Comparison of ENCODE assay signal across 26 cellular contexts in genomic region chr3:196821806-196822355, GRCh38.
"Had no signal": no experiment of that assay in that cellular context is flagged by ENCODE, and none has a peak within 500 bp of the region (broad histone marks: within the 10 kb centered on the region; RNA-seq: fewer than 3 reads in every experiment).

No MANE protein-coding gene starts in this region.

- DNase-seq: effector CD4-positive, alpha-beta T cell; endodermal cell; foreskin melanocyte; head of caudate nucleus; kidney; left cardiac atrium; left ventricle myocardium superior; mesenchymal stem cell; midbrain; psoas muscle; retina; right lobe of liver; stimulated activated CD4-positive, alpha-beta T cell treated with anti-CD3 and anti-CD28 coated beads, Interleukin-15, amount 100 ng/mL, for 24 hours; stimulated activated CD4-positive, alpha-beta T cell treated with anti-CD3 and anti-CD28 coated beads, Interleukin-1b, Interleukin-23, amount 100 ng/mL, for 48 hours; stimulated activated CD4-positive, alpha-beta T cell treated with anti-CD3 and anti-CD28 coated beads, Interleukin-4, amount 100 ng/mL, for 24 hours; tibial artery; upper lobe of left lung; uterus had no signal

- H3K9me3 ChIP-seq: psoas muscle, right lobe of liver, tibial artery, upper lobe of left lung, uterus had no signal

- H3K4me1 Mint-ChIP-seq: endodermal cell; neural progenitor cell; stimulated activated memory B cell treated with anti-CD40 and anti-IgM and Interleukin-4, amounts not matched to agents 10 μg/mL and 1 μg/mL and 100 μg/mL, for 72 hours had no signal

- H3K4me3 Mint-ChIP-seq: dendritic cell treated with granulocyte-macrophage colony-stimulating factor and Interleukin-4, amounts not matched to agents 40 ng/mL and 50 ng/mL, for 4 days; endodermal cell; natural killer cell treated with Interleukin-12 subunit alpha and Interleukin-12 subunit beta and Interleukin-15 and Interleukin-18, amount 100 ng/mL, for 72 hours; neural progenitor cell; stimulated activated memory B cell treated with anti-CD40 and anti-IgM and Interleukin-4, amounts not matched to agents 10 μg/mL and 1 μg/mL and 100 μg/mL, for 72 hours; stimulated activated naive CD8-positive, alpha-beta T cell treated with anti-CD3 and anti-CD28 coated beads, Interleukin-15, Interleukin-2, amounts not matched to agents 100 ng/mL and 50 ng/mL, for 24 hours had no signal

- H3K27me3 ChIP-seq: hepatocyte, neural progenitor cell, right lobe of liver, tibial artery, upper lobe of left lung, uterus had no signal

- H3K4me3 ChIP-seq: hepatocyte, lung, neural progenitor cell, psoas muscle, right lobe of liver, tibial artery, upper lobe of left lung, uterus had no signal

- H3K27ac ChIP-seq: hepatocyte, neural progenitor cell, parathyroid adenoma, psoas muscle, right lobe of liver, tibial artery, upper lobe of left lung, uterus had no signal

- H3K9me3 Mint-ChIP-seq: dendritic cell treated with granulocyte-macrophage colony-stimulating factor and Interleukin-4, amounts not matched to agents 40 ng/mL and 50 ng/mL, for 4 days; endodermal cell; natural killer cell treated with Interleukin-12 subunit alpha and Interleukin-12 subunit beta and Interleukin-15 and Interleukin-18, amount 100 ng/mL, for 72 hours; neural progenitor cell; stimulated activated memory B cell treated with anti-CD40 and anti-IgM and Interleukin-4, amounts not matched to agents 10 μg/mL and 1 μg/mL and 100 μg/mL, for 72 hours; stimulated activated naive CD8-positive, alpha-beta T cell treated with anti-CD3 and anti-CD28 coated beads, Interleukin-15, Interleukin-2, amounts not matched to agents 100 ng/mL and 50 ng/mL, for 24 hours had no signal

- H3K36me3 ChIP-seq: uterus had no signal

- H3K27me3 Mint-ChIP-seq: dendritic cell treated with granulocyte-macrophage colony-stimulating factor and Interleukin-4, amounts not matched to agents 40 ng/mL and 50 ng/mL, for 4 days; natural killer cell treated with Interleukin-12 subunit alpha and Interleukin-12 subunit beta and Interleukin-15 and Interleukin-18, amount 100 ng/mL, for 72 hours; stimulated activated memory B cell treated with anti-CD40 and anti-IgM and Interleukin-4, amounts not matched to agents 10 μg/mL and 1 μg/mL and 100 μg/mL, for 72 hours; stimulated activated naive CD8-positive, alpha-beta T cell treated with anti-CD3 and anti-CD28 coated beads, Interleukin-15, Interleukin-2, amounts not matched to agents 100 ng/mL and 50 ng/mL, for 24 hours had no signal

- H3K4me1 ChIP-seq: neural progenitor cell, parathyroid adenoma, psoas muscle, right lobe of liver, tibial artery, upper lobe of left lung, uterus had no signal

- H3K27ac Mint-ChIP-seq: dendritic cell treated with granulocyte-macrophage colony-stimulating factor and Interleukin-4, amounts not matched to agents 40 ng/mL and 50 ng/mL, for 4 days; endodermal cell; neural progenitor cell; stimulated activated memory B cell treated with anti-CD40 and anti-IgM and Interleukin-4, amounts not matched to agents 10 μg/mL and 1 μg/mL and 100 μg/mL, for 72 hours; stimulated activated naive CD8-positive, alpha-beta T cell treated with anti-CD3 and anti-CD28 coated beads, Interleukin-15, Interleukin-2, amounts not matched to agents 100 ng/mL and 50 ng/mL, for 24 hours had no signal

- ATAC-seq: left cardiac atrium; left ventricle myocardium superior; natural killer cell treated with Interleukin-12 subunit alpha and Interleukin-12 subunit beta and Interleukin-15 and Interleukin-18, amount 100 ng/mL, for 72 hours; psoas muscle; right lobe of liver; stimulated activated memory B cell treated with anti-CD40 and anti-IgM and Interleukin-4, amounts not matched to agents 10 μg/mL and 1 μg/mL and 100 μg/mL, for 72 hours had no signal
